8 cellular contexts compared by ENCODE assay signal in the genomic region with DNA sequence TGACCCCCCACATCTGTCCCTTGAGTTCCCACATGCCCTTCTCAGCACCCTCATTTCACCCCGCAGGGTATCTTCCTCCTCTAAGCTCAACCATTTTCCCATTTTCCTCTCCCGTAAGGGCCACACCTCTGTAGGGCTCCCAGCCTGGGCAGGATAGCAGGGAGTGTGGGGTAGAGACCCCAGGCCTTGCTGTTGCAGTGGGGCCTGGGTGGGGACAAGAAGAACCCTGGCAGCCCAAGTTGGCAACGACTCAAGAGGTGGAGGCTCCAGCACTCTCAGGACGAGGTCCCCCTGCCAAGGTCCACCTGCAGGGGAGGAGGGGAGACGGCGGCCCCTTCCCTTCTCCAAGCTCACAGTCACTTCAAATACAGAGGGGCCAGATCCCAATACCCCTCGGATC. TPM values are rescaled to one million over a fixed set of nuclear protein-coding genes. Genes with fewer than 3 reads are reported as not detected.
A peak's percentile ranks its signal among the peaks of the same experiment; 100 is the strongest.
DNase-seq lines count a peak whose midpoint lies in the region; ATAC-seq, FAIRE-seq and TF ChIP-seq lines count a peak whose summit lies in the region.

No MANE protein-coding gene starts in this region.

- in situ Hi-C loops in GM12878 (cut with MboI) = loop anchor here (5.0 kb wide), 1 partner anchor 65 kb away; no protein-coding TSS in a partner anchor

- H4K8ac ChIP-seq in mesendoderm (ENCODE audit: low read depth, low read length) = no peak overlapping the region

- no peak overlapping the region for H3K27ac ChIP-seq in GM12878 (ENCODE audit: control insufficient read depth, insufficient read depth)
- H3K27ac ChIP-seq in mesendoderm (ENCODE audit: low read depth, low read length) = no peak overlapping the region
- peak overlapping the region; percentile 81 to 92 (median 87) for H3K27ac ChIP-seq in tibial nerve

- peak; percentile 50 for DNase-seq in activated CD8-positive, alpha-beta memory T cell treated with anti-CD3 and anti-CD28 coated beads, Interleukin-2, amount 50 U/mL, for 48 hours
- DNase-seq in activated CD8-positive, alpha-beta memory T cell treated with anti-CD3 and anti-CD28 coated beads for 24 hours = no peak
- no peak for DNase-seq in GM12878 (ENCODE audit: low read depth, low spot score)
- no peak for DNase-seq in mesendoderm
- no peak for DNase-seq in tibial nerve (ENCODE audit: low spot score in 2 of 2)
- DNase-seq in MV-4-11 (lab: John Stamatoyannopoulos, UW) = no peak
- DNase-seq in cerebellar cortex (ENCODE audit: low spot score) = no peak

- no peak overlapping the region; the same call in 1 of the 2 replicates for H2AFZ ChIP-seq in GM12878 (ENCODE audit: control insufficient read depth, low read depth, low read length)

- no peak overlapping the region for H3K9ac ChIP-seq in GM12878 (ENCODE audit: control insufficient read depth, insufficient read depth, low read length)
- no peak overlapping the region for H3K9ac ChIP-seq in mesendoderm (ENCODE audit: low read length)

- TF ChIP-seq POLR2A in GM12878 (IDR thresholded peaks at IDR 0.05; ENCODE audit: low read depth, low read length) (no peak), tibial nerve (IDR thresholded peaks at IDR 0.05) (no peak)

- H3K79me2 ChIP-seq in GM12878 (ENCODE audit: control insufficient read depth, insufficient read depth, low read length) (no peaks in the 10 kb centered on the region), mesendoderm (ENCODE audit: control insufficient read depth, insufficient read depth, low read length) (no peaks in the 10 kb centered on the region)

- TF ChIP-seq CTCF in GM12878 (IDR thresholded peaks at IDR 0.05 in 2 of 3, conservative IDR thresholded peaks at IDR 0.05 in 1 of 3; ENCODE audit: control insufficient read depth in 2 of 3, extremely low read depth in 1 of 3, insufficient read depth in 1 of 3, low read depth in 3 of 3, low read length in 3 of 3) (no peak), tibial nerve (IDR thresholded peaks at IDR 0.05) (no peak)

- H3K9me3 ChIP-seq in GM12878 (replicated peaks; ENCODE audit: control insufficient read depth, insufficient read depth, low read length) (no peaks in the 10 kb centered on the region), tibial nerve (no peaks in the 10 kb centered on the region)

- H3K4me3 ChIP-seq in GM12878 (no peak overlapping the region), mesendoderm (ENCODE audit: low read length) (no peak overlapping the region), tibial nerve (peak overlapping the region; percentile 46 to 62 (median 52))

- H2AK5ac ChIP-seq in mesendoderm (ENCODE audit: low read length) = no peak overlapping the region

- H3K4me1 ChIP-seq in GM12878 (ENCODE audit: control insufficient read depth, insufficient read depth, low read length) = no peaks in the 10 kb centered on the region; the same call in 1 of the 2 replicates
- peaks cover 15% of the 10 kb centered on the region for H3K4me1 ChIP-seq in mesendoderm (ENCODE audit: control insufficient read depth, low read depth, low read length)
- H3K4me1 ChIP-seq in tibial nerve = peaks cover 0 to 66% (median 29%) of the 10 kb centered on the region in 4 donors

- H3K79me1 ChIP-seq in mesendoderm (ENCODE audit: low read length) = no peaks in the 10 kb centered on the region

- no peak overlapping the region for H4K5ac ChIP-seq in mesendoderm (ENCODE audit: low read length)

- no peaks in the 10 kb centered on the region; a peak in 2 of 4 replicates for H3K27me3 ChIP-seq in GM12878 (replicated peaks in 1 of 2; ENCODE audit: control insufficient read depth in 2 of 2, insufficient read depth in 2 of 2, low read length in 1 of 2)
- no peaks in the 10 kb centered on the region for H3K27me3 ChIP-seq in mesendoderm (ENCODE audit: insufficient read depth, low read length, poor library complexity)
- H3K27me3 ChIP-seq in tibial nerve = peaks cover 0 to 6% of the 10 kb centered on the region in 2 donors

- SMC1A ChIA-PET in GM12878 (lab: Charles Lee; ENCODE audit: uncharacterized antibody, unreplicated experiment) = interaction anchor here (0.9 to 9.4 kb wide), 6 partner anchors 22 to 103 kb away, joined by 3 to 87 read pairs (median 7); a partner anchor contains a TSS

- ATAC-seq in GM12878 (no peak), HG03571 (IDR thresholded peaks at IDR 0.05; ENCODE audit: unreplicated experiment) (no peak)

- no peaks in the 10 kb centered on the region for H4K20me1 ChIP-seq in GM12878 (ENCODE audit: control insufficient read depth, insufficient read depth)

- POLR2A ChIA-PET in GM12878 (lab: Charles Lee) = no interaction called here

- no peak overlapping the region for H3K4ac ChIP-seq in mesendoderm (ENCODE audit: low read depth, low read length)

- TF ChIP-seq EP300 in GM12878 (IDR thresholded peaks at IDR 0.05; ENCODE audit: borderline replicate concordance in 1 of 2, control insufficient read depth in 1 of 2, low read depth in 2 of 2, low read length in 2 of 2) = no peak
- no peak for TF ChIP-seq EP300 in tibial nerve (IDR thresholded peaks at IDR 0.05)

- no peak overlapping the region for H2BK5ac ChIP-seq in mesendoderm (ENCODE audit: low read length)

- RAD21 ChIA-PET in GM12878 (lab: Charles Lee; ENCODE audit: unreplicated experiment) = interaction anchor here (0.7 to 7.4 kb wide), 5 partner anchors 23 to 71 kb away, joined by 3 to 84 read pairs (median 8); a partner anchor contains a TSS

- H3K18ac ChIP-seq in mesendoderm (ENCODE audit: low read length) = no peak overlapping the region

- intact Hi-C loops in GM12878 (cut with micrococcal nuclease; ENCODE audit: unreplicated experiment) = loop anchor here (2.0 kb wide), 1 partner anchor 25 kb away; no protein-coding TSS in a partner anchor

- H2BK120ac ChIP-seq in mesendoderm (ENCODE audit: low read depth, low read length) = no peak overlapping the region

- peak overlapping the region; percentile 35 for H3K56ac ChIP-seq in mesendoderm (ENCODE audit: low read length)

- no peaks in the 10 kb centered on the region for H3K36me3 ChIP-seq in GM12878 (ENCODE audit: control insufficient read depth in 2 of 2, insufficient read depth in 2 of 2, low read length in 1 of 2)
- no peaks in the 10 kb centered on the region for H3K36me3 ChIP-seq in mesendoderm (ENCODE audit: control insufficient read depth, insufficient read depth, low read length)
- H3K36me3 ChIP-seq in tibial nerve = no peaks in the 10 kb centered on the region

- CTCF ChIA-PET in GM12878 (lab: Yijun Ruan, JAX) = interaction anchor here (0.6 to 19.2 kb wide), 21 partner anchors 10 to 276 kb away, joined by 3 to 298 read pairs (median 4); a partner anchor contains a TSS

- no peak for TF ChIP-seq RAD21 in GM12878 (IDR thresholded peaks at IDR 0.05; ENCODE audit: insufficient read depth, low read depth, low read length)

- FAIRE-seq in GM12878 (lab: Jason Lieb, UNC) = no peak

- no TSS peak for BruUV-seq in GM12878 (replicated peaks; lab: Mats Ljungman, UMichigan)

- 41% methylated on average over 7 of the region's 7 CpGs for whole genome bisulfite sequencing in GM12878 (ENCODE audit: insufficient coverage, insufficient replicate concordance, low lambda C conversion rate, missing lambda C conversion rate)
- no CpG with 5 or more reads among the region's 7 CpGs for WGBS in mesendoderm (ENCODE audit: extremely low coverage, insufficient coverage, low lambda C conversion rate)
- WGBS in tibial nerve, 2 donors = 36 to 41% methylated on average over 7 of the region's 7 CpGs

- no peak overlapping the region for H2BK15ac ChIP-seq in mesendoderm (replicated peaks; ENCODE audit: low read depth)

- H3K23ac ChIP-seq in mesendoderm (ENCODE audit: low read length) = no peak overlapping the region

- H3K4me2 ChIP-seq in GM12878 (ENCODE audit: control insufficient read depth, insufficient read depth) (peak overlapping the region; percentile 94; the same call in 1 of the 2 replicates), mesendoderm (ENCODE audit: low read length) (no peak overlapping the region)

TF ChIP-seq in GM12878, 131 proteins besides CTCF, POLR2A, EP300 and RAD21 (continues in another document):
- no peak for TF ChIP-seq NFXL1 (IDR thresholded peaks at IDR 0.05; ENCODE audit: borderline replicate concordance)
- no peak for TF ChIP-seq ZNF384 (IDR thresholded peaks at IDR 0.05; ENCODE audit: borderline replicate concordance, low read depth, low read length)
- TF ChIP-seq, protein P1, sequence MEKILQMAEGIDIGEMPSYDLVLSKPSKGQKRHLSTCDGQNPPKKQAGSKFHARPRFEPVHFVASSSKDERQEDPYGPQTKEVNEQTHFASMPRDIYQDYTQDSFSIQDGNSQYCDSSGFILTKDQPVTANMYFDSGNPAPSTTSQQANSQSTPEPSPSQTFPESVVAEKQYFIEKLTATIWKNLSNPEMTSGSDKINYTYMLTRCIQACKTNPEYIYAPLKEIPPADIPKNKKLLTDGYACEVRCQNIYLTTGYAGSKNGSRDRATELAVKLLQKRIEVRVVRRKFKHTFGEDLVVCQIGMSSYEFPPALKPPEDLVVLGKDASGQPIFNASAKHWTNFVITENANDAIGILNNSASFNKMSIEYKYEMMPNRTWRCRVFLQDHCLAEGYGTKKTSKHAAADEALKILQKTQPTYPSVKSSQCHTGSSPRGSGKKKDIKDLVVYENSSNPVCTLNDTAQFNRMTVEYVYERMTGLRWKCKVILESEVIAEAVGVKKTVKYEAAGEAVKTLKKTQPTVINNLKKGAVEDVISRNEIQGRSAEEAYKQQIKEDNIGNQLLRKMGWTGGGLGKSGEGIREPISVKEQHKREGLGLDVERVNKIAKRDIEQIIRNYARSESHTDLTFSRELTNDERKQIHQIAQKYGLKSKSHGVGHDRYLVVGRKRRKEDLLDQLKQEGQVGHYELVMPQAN (conservative IDR thresholded peaks at IDR 0.05) = no peak

RNA-seq across cellular contexts. Expression of a gene that starts 2.0 kb away (rescaled TPM):
- not detected in 2 replicates for total RNA-seq in GM12878 (2013; cell fraction: nucleolus; rRNA removed)
- total RNA-seq in GM12878 (2014; rRNA removed) (0.05 and 0.73 TPM in 2 replicates), GM12878 (2014; rRNA removed; fragmentation: Illumina TruSeq; extraction: Trizol) (0.14 and 0.27 TPM in 2 replicates), GM12878 (2021) (0.21 and 0.27 TPM in 2 replicates), tibial nerve (under 1 TPM in 2 of 4 donors, not detected in 2; 0.44 to 0.59 TPM)
- polyA plus RNA-seq in GM12878 (2011; ENCODE audit: low read depth) = not detected
- polyA plus RNA-seq in GM12878 (2011; rRNA removed) (0.82 and 1.2 TPM in 2 replicates), GM12878 (2014; fragmentation: Illumina TruSeq; extraction: Trizol) (0.37 and 0.40 TPM in 2 replicates), GM12878 (2014; fragmentation: Nextera tagmentation; extraction: Ambion mirVana) (under 1 TPM; 0.16 to 0.22 TPM), GM12878 (2014; rRNA removed) (0.27 and 0.79 TPM in 2 replicates), GM12878 (2016; fragmentation: Nextera tagmentation; extraction: Ambion mirVana) (under 1 TPM; 0.11 to 0.56 TPM)
- polyA plus RNA-seq in GM12878 (2011; cell fraction: cytosol; rRNA removed) = 2.3 and 3.7 TPM in 2 replicates
- 1.3 and 2.1 TPM in 2 replicates for polyA plus RNA-seq in GM12878 (2011; cell fraction: nucleus; rRNA removed)
- polyA plus RNA-seq in GM12878 (2012) = 0.28 TPM in 1 of 2 replicates, not detected in the other
- 0.95 and 2.5 TPM in 2 replicates for polyA minus RNA-seq in GM12878 (2011; rRNA and poly(A)+ RNA removed)
- polyA minus RNA-seq in GM12878 (2011; cell fraction: cytosol; rRNA and poly(A)+ RNA removed) = 0.62 and 5.1 TPM in 2 replicates
- 0.67 and 1.2 TPM in 2 replicates for polyA minus RNA-seq in GM12878 (2011; cell fraction: nucleus; rRNA and poly(A)+ RNA removed)
- polyA plus RNA-seq in mesendoderm (2013, experiment 1 of 2) = 11.5 TPM
- 10.9 TPM for polyA plus RNA-seq in mesendoderm (2013, experiment 2 of 2)

Comparison
In these comparisons a context has a peak if more than half of its experiments do, and no peak if none do; other contexts are left out.
1. H3K27ac ChIP-seq: peak in tibial nerve (4 of 4); none in GM12878 (single experiment) and mesendoderm (single experiment).
2. H3K4me3 ChIP-seq: peak in tibial nerve (4 of 4); none in GM12878 (single experiment) and mesendoderm (single experiment).